ENCODE assay signal across 13 cellular contexts in the genomic region with DNA sequence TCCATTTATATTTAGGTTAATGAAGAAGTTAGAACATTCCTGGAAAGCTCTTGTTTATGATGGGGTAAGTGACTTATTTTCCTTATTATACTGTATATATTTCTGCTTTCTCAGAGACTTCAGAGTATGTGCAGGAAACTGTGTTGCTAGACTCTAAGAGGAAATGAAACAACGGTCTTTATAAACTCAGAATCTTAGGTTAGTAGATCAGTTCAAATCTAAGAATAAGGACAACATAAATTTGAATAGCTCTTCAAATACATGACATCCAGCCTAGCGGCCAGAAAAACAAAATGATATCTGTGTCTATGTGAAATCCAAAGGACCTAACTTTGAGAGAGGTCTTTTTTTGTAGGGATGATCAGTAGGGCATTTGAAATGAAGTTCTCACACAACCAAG.
A peak's percentile ranks its signal among the peaks of the same experiment; 100 is the strongest.
DNase-seq lines count a peak whose midpoint lies in the region; ATAC-seq and TF ChIP-seq lines count a peak whose summit lies in the region.
"Had no signal": no experiment of that assay in that cellular context is flagged by ENCODE, and none has a peak within 500 bp of the region (broad histone marks: within the 10 kb centered on the region; RNA-seq: fewer than 3 reads in every experiment).

No MANE protein-coding gene starts in this region.

- DNase-seq in activated B cell treated with CpG ODN at 0.5 μM for 24 hours (no peak), NK-92 (lab: John Stamatoyannopoulos, UW; ENCODE audit: unreplicated experiment) (no peak), T-helper 9 cell (no peak)
- DNase-seq: activated CD4-positive, alpha-beta T cell treated with anti-CD3 and anti-CD28 coated beads for 36 hours; hypothalamus; NCI-H774; ovary had no signal

- peaks cover 29% of the 10 kb centered on the region for H3K4me1 Mint-ChIP-seq in activated B cell treated with CpG ODN at 0.5 μM for 24 hours
- H3K4me1 Mint-ChIP-seq: central memory CD8-positive, alpha-beta T cell had no signal

- intact Hi-C loops in activated B cell treated with CpG ODN at 0.5 μM for 24 hours (cut with micrococcal nuclease) = loop anchor here (2.0 kb wide), 1 partner anchor 23 kb away; no protein-coding TSS in a partner anchor

- H3K36me3 Mint-ChIP-seq in activated B cell treated with CpG ODN at 0.5 μM for 24 hours (ENCODE audit: low read depth) = peaks cover 59% of the 10 kb centered on the region

- no peak for TF ChIP-seq CTCF in activated B cell treated with CpG ODN at 0.5 μM for 24 hours (IDR thresholded peaks at IDR 0.05)

- POLR2A ChIA-PET in activated B cell treated with CpG ODN at 0.5 μM for 24 hours (lab: Charles Lee) = interaction anchor here (1.1 kb wide), 1 partner anchor 140 kb away, joined by 3 read pairs; a partner anchor contains a TSS

- peak overlapping the region; percentile 32 for H3K4me3 Mint-ChIP-seq in activated B cell treated with CpG ODN at 0.5 μM for 24 hours
- H3K4me3 Mint-ChIP-seq: activated CD4-positive, alpha-beta T cell treated with anti-CD3 and anti-CD28 coated beads for 36 hours; central memory CD8-positive, alpha-beta T cell had no signal

- H3K27me3 Mint-ChIP-seq in activated B cell treated with CpG ODN at 0.5 μM for 24 hours = no peaks in the 10 kb centered on the region
- H3K27me3 Mint-ChIP-seq: activated CD4-positive, alpha-beta T cell treated with anti-CD3 and anti-CD28 coated beads for 36 hours; central memory CD8-positive, alpha-beta T cell had no signal

- CTCF ChIA-PET in activated B cell treated with CpG ODN at 0.5 μM for 24 hours (lab: Charles Lee) = interaction anchor here (0.9 kb wide), 1 partner anchor 80 kb away, joined by 3 read pairs; no protein-coding TSS in a partner anchor

- H3K9me3 Mint-ChIP-seq in activated B cell treated with CpG ODN at 0.5 μM for 24 hours = no peaks in the 10 kb centered on the region
- H3K9me3 Mint-ChIP-seq: central memory CD8-positive, alpha-beta T cell had no signal

- ATAC-seq in GM18498 (IDR thresholded peaks at IDR 0.05; ENCODE audit: unreplicated experiment) (peak; percentile 59), GM19467 (IDR thresholded peaks at IDR 0.05; ENCODE audit: unreplicated experiment) (peak; percentile 45), HG03103 (IDR thresholded peaks at IDR 0.05; ENCODE audit: low read depth, unreplicated experiment) (peak; percentile 57), activated B cell treated with CpG ODN at 0.5 μM for 24 hours (ENCODE audit: low read depth) (peak; percentile 77), GM18520 (IDR thresholded peaks at IDR 0.05; ENCODE audit: unreplicated experiment) (no peak), HG02623 (IDR thresholded peaks at IDR 0.05; ENCODE audit: unreplicated experiment) (no peak)
- ATAC-seq: activated CD4-positive, alpha-beta T cell treated with anti-CD3 and anti-CD28 coated beads for 36 hours had no signal

- H3K27ac Mint-ChIP-seq in activated B cell treated with CpG ODN at 0.5 μM for 24 hours = peak overlapping the region; percentile 63
- H3K27ac Mint-ChIP-seq: activated CD4-positive, alpha-beta T cell treated with anti-CD3 and anti-CD28 coated beads for 36 hours had no signal

Comparison
In these comparisons a context has a peak if more than half of its experiments do, and no peak if none do; other contexts are left out.
1. ATAC-seq: peak in GM18498 (single experiment), GM19467 (single experiment), HG03103 (single experiment) and activated B cell treated with CpG ODN at 0.5 μM for 24 hours (single experiment); none in GM18520 (single experiment) and HG02623 (single experiment).